Comparison of ENCODE assay signal across 23 cellular contexts in the genomic region with DNA sequence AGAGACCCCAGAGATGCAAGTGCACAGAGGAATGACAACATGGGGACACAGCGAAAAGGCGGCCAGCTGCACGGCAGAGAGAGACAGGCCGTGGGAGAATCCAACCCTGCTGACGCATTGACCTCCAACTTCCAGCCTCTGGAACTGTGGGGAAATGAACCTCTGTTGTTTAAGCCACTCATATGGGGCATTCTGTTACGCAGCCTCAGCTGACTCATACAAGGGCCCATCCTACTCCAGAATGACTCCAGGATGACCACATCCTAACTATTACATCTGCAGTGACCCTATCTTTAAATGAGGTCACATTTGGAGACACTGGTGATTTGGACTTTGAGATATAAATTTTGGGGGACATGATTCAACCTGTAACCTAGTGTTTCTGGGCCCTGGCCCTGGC. TPM values are rescaled to one million over a fixed set of nuclear protein-coding genes. Genes with fewer than 3 reads are reported as not detected.
"Had no signal": no experiment of that assay in that cellular context is flagged by ENCODE, and none has a peak within 500 bp of the region (broad histone marks: within the 10 kb centered on the region; RNA-seq: fewer than 3 reads in every experiment).

No MANE protein-coding gene starts in this region.

- H3K27ac ChIP-seq: colonic mucosa, epithelial cell of prostate, left lung, prostate gland, right atrium auricular region, thyroid gland, vagina had no signal

- H3K36me3 ChIP-seq: colonic mucosa, left lung, prostate gland, right atrium auricular region, thyroid gland, vagina had no signal

- H3K4me1 ChIP-seq: colonic mucosa, left lung, right atrium auricular region, thyroid gland, vagina had no signal

- H3K4me3 ChIP-seq: colonic mucosa, left lung, prostate gland, right atrium auricular region, smooth muscle cell, thyroid gland, vagina had no signal

- DNase-seq: colonic mucosa; effector CD8-positive, alpha-beta T cell; left cardiac atrium; mesenchymal stem cell; naive thymus-derived CD8-positive, alpha-beta T cell; nephron progenitor cell; nucleus accumbens; stimulated activated CD4-positive, alpha-beta T cell treated with anti-CD3 and anti-CD28 coated beads, Interleukin-12 subunit alpha, Interleukin-12 subunit beta, amount 100 ng/mL, for 4 hours; stimulated activated CD4-positive, alpha-beta T cell treated with anti-CD3 and anti-CD28 coated beads, Interleukin-1b, Interleukin-23, amount 100 ng/mL, for 48 hours; stimulated activated CD4-positive, alpha-beta T cell treated with anti-CD3 and anti-CD28 coated beads, Interleukin-4, amount 100 ng/mL, for 1 hour; stimulated activated CD8-positive, alpha-beta memory T cell treated with anti-CD3 and anti-CD28 coated beads, Interleukin-4, amount 100 ng/mL, for 48 hours; stimulated activated naive CD4-positive, alpha-beta T cell; stimulated activated naive CD8-positive, alpha-beta T cell treated with anti-CD3 and anti-CD28 coated beads, Interleukin-15, amount 100 ng/mL, for 72 hours; thyroid gland; trophoblast cell had no signal

- H3K4me2 ChIP-seq: smooth muscle cell had no signal

- ATAC-seq: esophagus mucosa; left cardiac atrium; left lung; naive thymus-derived CD8-positive, alpha-beta T cell; sciatic nerve; stimulated activated naive CD8-positive, alpha-beta T cell treated with anti-CD3 and anti-CD28 coated beads, Interleukin-15, amount 100 ng/mL, for 72 hours had no signal

- H3K9me3 ChIP-seq: colonic mucosa, left lung, prostate gland, right atrium auricular region, thyroid gland, vagina had no signal

- H3K27me3 ChIP-seq: colonic mucosa, left lung, right atrium auricular region, thyroid gland, vagina had no signal

RNA-seq across cellular contexts. Expression of gene KLF15, which starts 44.0 kb away (rescaled TPM):
- total RNA-seq: smooth muscle cell had no signal
- polyA plus RNA-seq: naive thymus-derived CD8-positive, alpha-beta T cell; smooth muscle cell had no signal
